ENCODE assay signal across 11 cellular contexts in genomic region chr9:134413112-134413715, GRCh38.
DNase-seq lines count a peak whose midpoint lies in the region; ATAC-seq and TF ChIP-seq lines count a peak whose summit lies in the region.
"Had no signal": no experiment of that assay in that cellular context is flagged by ENCODE, and none has a peak within 500 bp of the region (broad histone marks: within the 10 kb centered on the region; RNA-seq: fewer than 3 reads in every experiment).

No MANE protein-coding gene starts in this region.

- POLR2A ChIA-PET in Panc1 (lab: Charles Lee) = no interaction called here

- H3K36me3 ChIP-seq in GM23248 (ENCODE audit: low read depth) = no peaks in the 10 kb centered on the region
- H3K36me3 ChIP-seq in Panc1 (ENCODE audit: control insufficient read depth, insufficient read depth, low read length) = no peaks in the 10 kb centered on the region
- H3K36me3 ChIP-seq in esophagus (ENCODE audit: control insufficient read depth in 2 of 2, insufficient read depth in 2 of 2, low read length in 1 of 2) = peaks cover 5 to 51% of the 10 kb centered on the region in 2 donors
- peaks cover 6 to 36% (median 21%) of the 10 kb centered on the region in 4 donors for H3K36me3 ChIP-seq in sigmoid colon
- H3K36me3 ChIP-seq: ovary had no signal

- WGBS in GM23248 (ENCODE audit: low coverage in 1 of 2, low lambda C conversion rate in 2 of 2, missing lambda C conversion rate in 2 of 2), 2 experiments = 76 to 84% methylated on average over 10 to 13 of the region's 13 CpGs
- WGBS in esophagus, 2 donors = 72 to 75% methylated on average over 13 of the region's 13 CpGs
- 91 to 92% methylated on average over 13 of the region's 13 CpGs for WGBS in sigmoid colon, 2 donors

- ATAC-seq in Panc1 = peak; percentile 33

- H3K27ac ChIP-seq in GM23248 (peak overlapping the region; percentile 84), Panc1 (ENCODE audit: low read length) (no peak overlapping the region), esophagus (ENCODE audit: low read depth in 2 of 2, low read length in 1 of 2) (peak overlapping the region; percentile 32 to 74), sigmoid colon (peak overlapping the region; percentile 70 to 78 (median 76))
- H3K27ac ChIP-seq: ovary, Peyer's patch had no signal

- no peak for TF ChIP-seq EP300 in sigmoid colon (IDR thresholded peaks at IDR 0.05)

- peaks cover 18% of the 10 kb centered on the region for H3K4me1 ChIP-seq in GM23248 (ENCODE audit: insufficient read depth)
- peaks cover 20% of the 10 kb centered on the region for H3K4me1 ChIP-seq in Panc1 (ENCODE audit: control insufficient read depth, insufficient read depth, low read length)
- peaks cover 32 to 56% of the 10 kb centered on the region in 2 donors for H3K4me1 ChIP-seq in esophagus (ENCODE audit: control insufficient read depth in 2 of 2, insufficient read depth in 2 of 2, low read length in 1 of 2)
- H3K4me1 ChIP-seq in sigmoid colon = peaks cover 0 to 80% (median 71%) of the 10 kb centered on the region in 4 donors

- H3K4me3 ChIP-seq in GM23248 (no peak overlapping the region), Panc1 (ENCODE audit: low read depth in 2 of 2, low read length in 2 of 2) (no peak overlapping the region), esophagus (ENCODE audit: low read depth in 1 of 2, low read length in 2 of 2) (no peak overlapping the region), sigmoid colon (no peak overlapping the region)
- H3K4me3 ChIP-seq: ovary, Peyer's patch had no signal

- H3K9me2 ChIP-seq in GM23248 (ENCODE audit: insufficient read depth) = no peaks in the 10 kb centered on the region

- in situ Hi-C loops in GM23248 (cut with MboI) = no loop called here
- in situ Hi-C loops in Panc1 (cut with HindIII; ENCODE audit: low pct_unique_long_range_greater_than_20kb, low sequenced_read_pairs) = no loop called here

- no peaks in the 10 kb centered on the region for H4K20me1 ChIP-seq in GM23248 (ENCODE audit: insufficient read depth)

- TF ChIP-seq POLR2A in sigmoid colon (IDR thresholded peaks at IDR 0.05) = no peak

- no peaks in the 10 kb centered on the region for H3F3A ChIP-seq in GM23248 (ENCODE audit: insufficient read depth)

- H3K9ac ChIP-seq in GM23248 = peak overlapping the region; percentile 75

- DNase-seq in GM23248 = no peak
- DNase-seq in Panc1 (ENCODE audit: low read depth, low spot score) = no peak
- no peak for DNase-seq in sigmoid colon
- DNase-seq in NCI-H1048 (lab: John Stamatoyannopoulos, UW) = no peak
- no peak for DNase-seq in islet precursor cell
- no peak for DNase-seq in NCI-H1436 (lab: John Stamatoyannopoulos, UW)
- DNase-seq in hippocampal formation (lab: John Stamatoyannopoulos, UW) = no peak
- DNase-seq: Peyer's patch; stimulated activated CD4-positive, alpha-beta T cell treated with anti-CD3 and anti-CD28 coated beads, Interleukin-2, amount 100 ng/mL, for 24 hours had no signal

- no TSS peak for BruUV-seq in Panc1 (replicated peaks; lab: Mats Ljungman, UMichigan)

- CTCF ChIA-PET in Panc1 (lab: Charles Lee) = no interaction called here

- H3K79me2 ChIP-seq in GM23248 (ENCODE audit: insufficient read depth) = peaks cover 24% of the 10 kb centered on the region; the same call in 1 of the 2 replicates

- intact Hi-C loops in Panc1 (cut with micrococcal nuclease; ENCODE audit: unreplicated experiment) = no loop called here
- intact Hi-C loops in sigmoid colon (cut with DNase I) = loop anchor here (2.0 to 5.0 kb wide), 2 partner anchors 26 to 46 kb away; no protein-coding TSS in a partner anchor

- TF ChIP-seq CTCF in Panc1 (IDR thresholded peaks at IDR 0.05) = no peak
- no peak for TF ChIP-seq CTCF in sigmoid colon (IDR thresholded peaks at IDR 0.05)

- H3K27me3 ChIP-seq in GM23248 (replicated peaks; ENCODE audit: insufficient read depth) (no peaks in the 10 kb centered on the region), Panc1 (ENCODE audit: control insufficient read depth, insufficient read depth, low read length) (no peaks in the 10 kb centered on the region), esophagus (ENCODE audit: control insufficient read depth in 1 of 2, insufficient read depth in 2 of 2, low read length in 2 of 2) (no peaks in the 10 kb centered on the region), sigmoid colon (no peaks in the 10 kb centered on the region)
- H3K27me3 ChIP-seq: ovary, Peyer's patch had no signal

- no peak overlapping the region for H2AFZ ChIP-seq in GM23248

- no peaks in the 10 kb centered on the region for H3K9me3 ChIP-seq in GM23248 (ENCODE audit: low read depth)
- H3K9me3 ChIP-seq in Panc1 (ENCODE audit: control insufficient read depth, insufficient read depth, low read depth, low read length) = no peaks in the 10 kb centered on the region
- no peaks in the 10 kb centered on the region for H3K9me3 ChIP-seq in esophagus (ENCODE audit: control insufficient read depth in 2 of 2, insufficient read depth in 1 of 2, low read depth in 1 of 2, low read length in 1 of 2)
- no peaks in the 10 kb centered on the region for H3K9me3 ChIP-seq in sigmoid colon
- H3K9me3 ChIP-seq: ovary, Peyer's patch had no signal

- no peak overlapping the region for H3K4me2 ChIP-seq in GM23248 (ENCODE audit: unreplicated experiment)
